ENCODE assay signal across 21 cellular contexts in genomic region chr3:197226179-197226578, GRCh38.
DNase-seq lines count a peak whose midpoint lies in the region; ATAC-seq and TF ChIP-seq lines count a peak whose summit lies in the region.
"Had no signal": no experiment of that assay in that cellular context is flagged by ENCODE, and none has a peak within 500 bp of the region (broad histone marks: within the 10 kb centered on the region; RNA-seq: fewer than 3 reads in every experiment).

No MANE protein-coding gene starts in this region.

- no CpG with 5 or more reads among the region's 3 CpGs for WGBS in H9 (ENCODE audit: extremely low coverage, insufficient read length, low lambda C conversion rate)
- 43% methylated on average over 3 of the region's 3 CpGs for WGBS in right cardiac atrium

- H2AFZ ChIP-seq in Karpas-422 (ENCODE audit: low read length): no peak overlapping the region
- H2AFZ ChIP-seq in H9 (ENCODE audit: low read length): no peak overlapping the region

- DNase-seq in ACHN: peak; percentile 16
- DNase-seq in Karpas-422: peak; percentile 64
- DNase-seq in SK-N-MC (ENCODE audit: low read depth, low spot score): no peak
- peak; percentile 18 for DNase-seq in iris pigment epithelial cell (ENCODE audit: low read depth)
- no peak for DNase-seq in ascending aorta (ENCODE audit: low spot score in 2 of 2)
- DNase-seq in activated CD8-positive, alpha-beta memory T cell treated with anti-CD3 and anti-CD28 coated beads, Interleukin-2, amount 50 U/mL, for 48 hours: no peak
- DNase-seq in H9: no peak
- no peak for DNase-seq in right cardiac atrium
- DNase-seq: activated CD4-positive, alpha-beta T cell treated with anti-CD3 and anti-CD28 coated beads, Interleukin-2, amount 10 ng/mL, durations not matched to agents 7 days and 5 days; brain microvascular endothelial cell; Caco-2; IMR-90; lower lobe of right lung; OCI-M1; small intestine; stimulated activated CD4-positive, alpha-beta T cell treated with anti-CD3 and anti-CD28 coated beads, Interleukin-4, amount 100 ng/mL, for 4 hours; stimulated activated CD8-positive, alpha-beta memory T cell treated with anti-CD3 and anti-CD28 coated beads, Interleukin-4, amount 100 ng/mL, for 48 hours had no signal

- no peak for ATAC-seq in right cardiac atrium
- ATAC-seq: GM12878, lower lobe of right lung had no signal

- no peak overlapping the region for H2BK120ac ChIP-seq in H9 (ENCODE audit: low read depth, low read length, poor library complexity, severe bottlenecking)

- H4K20me1 ChIP-seq in Karpas-422 (ENCODE audit: insufficient read depth, low read depth, low read length) (no peaks in the 10 kb centered on the region), H9 (ENCODE audit: control insufficient read depth, insufficient read depth, insufficient read length) (no peaks in the 10 kb centered on the region)

- H3K36me3 ChIP-seq in Karpas-422 (ENCODE audit: insufficient read depth, low read length) (no peaks in the 10 kb centered on the region), SK-N-MC (ENCODE audit: insufficient read depth, low read length) (no peaks in the 10 kb centered on the region), ascending aorta (no peaks in the 10 kb centered on the region)
- H3K36me3 ChIP-seq: lower lobe of right lung, SJSA1, suprapubic skin had no signal

- H2BK5ac ChIP-seq in H9 (ENCODE audit: insufficient read length, low read length): no peak overlapping the region

- H2AK5ac ChIP-seq in H9 (ENCODE audit: insufficient read length, low read length): no peak overlapping the region

- no peak overlapping the region for H3T11ph ChIP-seq in H9 (ENCODE audit: low read length)

- no peak overlapping the region for H2BK20ac ChIP-seq in H9 (ENCODE audit: low read depth, low read length, poor library complexity, severe bottlenecking)

- H4K5ac ChIP-seq in H9 (ENCODE audit: insufficient read length, low read depth, low read length): no peak overlapping the region

- no peak overlapping the region for H3K56ac ChIP-seq in H9 (ENCODE audit: insufficient read length, low read depth, low read length)

- H3K27me3 ChIP-seq in Karpas-422 (ENCODE audit: low read length) (no peaks in the 10 kb centered on the region), ascending aorta (no peaks in the 10 kb centered on the region), H9 (ENCODE audit: insufficient read depth, low read length) (no peaks in the 10 kb centered on the region), right cardiac atrium (ENCODE audit: control insufficient read depth, insufficient read depth) (no peaks in the 10 kb centered on the region)
- H3K27me3 ChIP-seq: brain microvascular endothelial cell, SJSA1, suprapubic skin had no signal

- H3K4me3 ChIP-seq in Karpas-422 (ENCODE audit: low read length) (no peak overlapping the region), SK-N-MC (peak overlapping the region; percentile 17; the same call in 1 of the 2 replicates), ascending aorta (no peak overlapping the region), right cardiac atrium (ENCODE audit: low read length) (no peak overlapping the region)
- H3K4me3 ChIP-seq: GM12878, lower lobe of right lung, SJSA1, suprapubic skin had no signal

- H3K27ac ChIP-seq in Karpas-422 (ENCODE audit: low read length): no peak overlapping the region
- H3K27ac ChIP-seq in SK-N-MC: peak overlapping the region; percentile 33; the same call in 1 of the 2 replicates
- H3K27ac ChIP-seq in ascending aorta: no peak overlapping the region
- H3K27ac ChIP-seq in H9 (ENCODE audit: insufficient read length, low read depth, low read length): no peak overlapping the region
- no peak overlapping the region for H3K27ac ChIP-seq in right cardiac atrium (ENCODE audit: low read length)
- H3K27ac ChIP-seq: brain microvascular endothelial cell, lower lobe of right lung, SJSA1, suprapubic skin had no signal

- H3K23me2 ChIP-seq in H9 (ENCODE audit: insufficient read length, low read depth, low read length, poor library complexity, severe bottlenecking): no peaks in the 10 kb centered on the region

- H3K79me2 ChIP-seq in Karpas-422 (ENCODE audit: low read length) (peaks cover 98% of the 10 kb centered on the region), H9 (ENCODE audit: insufficient read depth, low read length) (peaks cover 2% of the 10 kb centered on the region; the same call in 1 of the 2 replicates)

- H3K9ac ChIP-seq in Karpas-422 (ENCODE audit: low read length) (no peak overlapping the region), SK-N-MC (ENCODE audit: insufficient read length) (peak overlapping the region; percentile 9), H9 (ENCODE audit: extremely low read depth, insufficient read length, low read length) (no peak overlapping the region)

- H3K9me3 Mint-ChIP-seq in H9: no peaks in the 10 kb centered on the region
- H3K9me3 Mint-ChIP-seq: activated CD4-positive, alpha-beta T cell treated with anti-CD3 and anti-CD28 coated beads, Interleukin-2, amount 10 ng/mL, durations not matched to agents 7 days and 5 days; activated naive CD4-positive, alpha-beta T cell treated with anti-CD3 and anti-CD28 coated beads, Interleukin-2, amount 50 U/mL, for 24 hours had no signal

- in situ Hi-C loops in ACHN (cut with HindIII; ENCODE audit: low pct_ligation_motif_present, low pct_unique_long_range_greater_than_20kb, low sequenced_read_pairs): no loop called here

- no peak overlapping the region for H3K18ac ChIP-seq in H9 (ENCODE audit: insufficient read length, low read depth, low read length)

- no peaks in the 10 kb centered on the region for H3K9me2 ChIP-seq in Karpas-422 (replicated peaks; ENCODE audit: insufficient read depth, low read length)

- no peak overlapping the region; a peak in 1 of 7 replicates for H3K27ac Mint-ChIP-seq in H9
- H3K27ac Mint-ChIP-seq: activated CD4-positive, alpha-beta T cell treated with anti-CD3 and anti-CD28 coated beads, Interleukin-2, amount 10 ng/mL, durations not matched to agents 7 days and 5 days; activated naive CD4-positive, alpha-beta T cell treated with anti-CD3 and anti-CD28 coated beads, Interleukin-2, amount 50 U/mL, for 24 hours had no signal

- no peak overlapping the region for H3K4ac ChIP-seq in H9 (ENCODE audit: low read depth, low read length)

- no peak overlapping the region for H2BK15ac ChIP-seq in H9 (ENCODE audit: low read depth, low read length)

- H3K9me3 ChIP-seq in Karpas-422 (ENCODE audit: low read length) (no peaks in the 10 kb centered on the region), SK-N-MC (ENCODE audit: low read depth, low read length) (no peaks in the 10 kb centered on the region), ascending aorta (no peaks in the 10 kb centered on the region), H9 (ENCODE audit: control insufficient read depth, low read depth, low read length) (no peaks in the 10 kb centered on the region), right cardiac atrium (ENCODE audit: control insufficient read depth, low read length) (no peaks in the 10 kb centered on the region)
- H3K9me3 ChIP-seq: Caco-2, lower lobe of right lung, SJSA1, suprapubic skin had no signal

- H3K4me3 Mint-ChIP-seq in H9: no peak overlapping the region
- H3K4me3 Mint-ChIP-seq: activated CD4-positive, alpha-beta T cell treated with anti-CD3 and anti-CD28 coated beads, Interleukin-2, amount 10 ng/mL, durations not matched to agents 7 days and 5 days; activated naive CD4-positive, alpha-beta T cell treated with anti-CD3 and anti-CD28 coated beads, Interleukin-2, amount 50 U/mL, for 24 hours had no signal

- no peak for TF ChIP-seq CTCF in ascending aorta (IDR thresholded peaks at IDR 0.05)
- TF ChIP-seq CTCF in H9 (conservative IDR thresholded peaks at IDR 0.05): no peak

- peaks cover 11% of the 10 kb centered on the region for H3K79me1 ChIP-seq in H9 (ENCODE audit: insufficient read depth, low read depth, low read length, poor library complexity, severe bottlenecking)

- H4K91ac ChIP-seq in H9 (ENCODE audit: insufficient read length, low read depth, low read length): no peak overlapping the region

- peaks cover 17 to 19% of the 10 kb centered on the region in 2 experiments for H3K4me1 Mint-ChIP-seq in H9

- no peak overlapping the region for H4K8ac ChIP-seq in H9 (replicated peaks; ENCODE audit: insufficient read length, low read depth, low read length)

- no peak overlapping the region for H3K14ac ChIP-seq in H9 (ENCODE audit: insufficient read depth, low read length)

- peaks cover 52% of the 10 kb centered on the region for H3K4me1 ChIP-seq in Karpas-422 (ENCODE audit: low read length)
- H3K4me1 ChIP-seq in ascending aorta: peaks cover 0 to 3% of the 10 kb centered on the region in 2 donors
- H3K4me1 ChIP-seq in H9 (ENCODE audit: insufficient read depth, low read length): no peaks in the 10 kb centered on the region
- peaks cover 5% of the 10 kb centered on the region for H3K4me1 ChIP-seq in right cardiac atrium (ENCODE audit: control insufficient read depth, insufficient read depth, low read length)

- H3K36me3 Mint-ChIP-seq in H9 (ENCODE audit: insufficient read depth in 1 of 3, low read depth in 3 of 3): no peaks in the 10 kb centered on the region
- H3K36me3 Mint-ChIP-seq: activated naive CD4-positive, alpha-beta T cell treated with anti-CD3 and anti-CD28 coated beads, Interleukin-2, amount 50 U/mL, for 24 hours had no signal

- H2BK12ac ChIP-seq in H9 (ENCODE audit: insufficient read length, low read depth, low read length): no peak overlapping the region

- H3K27me3 Mint-ChIP-seq in H9 (ENCODE audit: low read depth): no peaks in the 10 kb centered on the region
- H3K27me3 Mint-ChIP-seq: activated CD4-positive, alpha-beta T cell treated with anti-CD3 and anti-CD28 coated beads, Interleukin-2, amount 10 ng/mL, durations not matched to agents 7 days and 5 days; activated naive CD4-positive, alpha-beta T cell treated with anti-CD3 and anti-CD28 coated beads, Interleukin-2, amount 50 U/mL, for 24 hours had no signal

- H3K4me2 ChIP-seq in Karpas-422 (ENCODE audit: low read depth, low read length, poor library complexity, severe bottlenecking) (no peak overlapping the region), H9 (ENCODE audit: insufficient read depth, insufficient read length, low read length) (no peak overlapping the region)

- no peak overlapping the region for H3K23ac ChIP-seq in H9 (ENCODE audit: insufficient read length, low read depth, low read length)

- intact Hi-C loops in ascending aorta (cut with DNase I): loop anchor here (10.0 kb wide), 1 partner anchor 289 kb away; no protein-coding TSS in a partner anchor
- intact Hi-C loops in right cardiac atrium (cut with DNase I): loop anchor here in 1 of 4 donors (10.0 kb wide), 1 partner anchor 289 kb away; no protein-coding TSS in a partner anchor

Comparison
In these comparisons a context has a peak if more than half of its experiments do, and no peak if none do; other contexts are left out.
1. DNase-seq: peak in ACHN (single experiment), Karpas-422 (single experiment) and iris pigment epithelial cell (single experiment); none in SK-N-MC (single experiment), ascending aorta (0 of 2), activated CD8-positive, alpha-beta memory T cell treated with anti-CD3 and anti-CD28 coated beads, Interleukin-2, amount 50 U/mL, for 48 hours (single experiment), H9 (single experiment) and right cardiac atrium (0 of 3).